ENCODE assay signal across 1 cellular context in genomic region chr1:155135416-155136197, GRCh38.
A peak's percentile ranks its signal among the peaks of the same experiment; 100 is the strongest.
TF ChIP-seq lines count a peak whose summit lies in the region.

TSS of gene SLC50A1 (plus strand) at chr1:155135852. CDS start at chr1:155135912, 60 bp downstream.

TF ChIP-seq in HepG2, 621 proteins besides CTCF, POLR2A, EP300 and RAD21 (continued from another document and continues in another):
- no peak for TF ChIP-seq PRDM4 (CRISPR knock-in tag; IDR thresholded peaks at IDR 0.05; ENCODE audit: borderline replicate concordance)
- no peak; the same call in 1 of the 2 replicates for TF ChIP-seq ZNF788 (CRISPR knock-in tag; IDR thresholded peaks at IDR 0.05; ENCODE audit: borderline replicate concordance)
- no peak for TF ChIP-seq ZNF263 (CRISPR knock-in tag; IDR thresholded peaks at IDR 0.05)
- TF ChIP-seq FOXC1 (CRISPR knock-in tag; IDR thresholded peaks at IDR 0.05; ENCODE audit: borderline replicate concordance): peak; percentile 56; the same call in 1 of the 2 replicates
- peak; percentile 87 for TF ChIP-seq RBM39 (IDR thresholded peaks at IDR 0.05; ENCODE audit: low read depth, low read length, poor library complexity, severe bottlenecking)
- TF ChIP-seq TGIF2 (CRISPR knock-in tag; IDR thresholded peaks at IDR 0.05): no peak
- TF ChIP-seq THRA (CRISPR knock-in tag; IDR thresholded peaks at IDR 0.05; ENCODE audit: borderline replicate concordance): no peak; the same call in none of the 2 replicates
- TF ChIP-seq DMAP1 (CRISPR knock-in tag; IDR thresholded peaks at IDR 0.05): peak; percentile 46; the same call in 1 of the 2 replicates
- peak; percentile 50; the same call in 1 of the 2 replicates for TF ChIP-seq ZNF747 (CRISPR knock-in tag; IDR thresholded peaks at IDR 0.05; ENCODE audit: borderline replicate concordance)
- no peak for TF ChIP-seq ZNF20 (CRISPR knock-in tag; IDR thresholded peaks at IDR 0.05)
- TF ChIP-seq CAMTA2 (CRISPR knock-in tag; IDR thresholded peaks at IDR 0.05; ENCODE audit: borderline replicate concordance): no peak
- TF ChIP-seq JDP2 (CRISPR knock-in tag; IDR thresholded peaks at IDR 0.05; ENCODE audit: borderline replicate concordance): no peak
- no peak for TF ChIP-seq FOXK2 (IDR thresholded peaks at IDR 0.05)
- TF ChIP-seq ZNF574 (CRISPR knock-in tag; IDR thresholded peaks at IDR 0.05): peak; percentile 79
- TF ChIP-seq CCDC6 (CRISPR knock-in tag; IDR thresholded peaks at IDR 0.05): 0 out of 2 replicates have a peak, but pooled peaks have one; percentile 15
- TF ChIP-seq HINFP (CRISPR knock-in tag; IDR thresholded peaks at IDR 0.05; ENCODE audit: low read depth): peak; percentile 77
- no peak for TF ChIP-seq NFE2L2 (IDR thresholded peaks at IDR 0.05; ENCODE audit: low read length)
- TF ChIP-seq ZNF460 (CRISPR knock-in tag; IDR thresholded peaks at IDR 0.05; ENCODE audit: borderline replicate concordance): no peak
- peak; percentile 23; the same call in 1 of the 2 replicates for TF ChIP-seq ZNF431 (CRISPR knock-in tag; IDR thresholded peaks at IDR 0.05; ENCODE audit: borderline replicate concordance, low read depth)
- TF ChIP-seq KDM4B (CRISPR knock-in tag; IDR thresholded peaks at IDR 0.05): no peak; the same call in 1 of the 2 replicates
- TF ChIP-seq CREBL2 (CRISPR knock-in tag; IDR thresholded peaks at IDR 0.05; ENCODE audit: borderline replicate concordance): peak; percentile 83; the same call in 1 of the 2 replicates
- TF ChIP-seq NR3C1 (CRISPR knock-in tag; IDR thresholded peaks at IDR 0.05): no peak
- no peak for TF ChIP-seq ZNF720 (CRISPR knock-in tag; IDR thresholded peaks at IDR 0.05)
- TF ChIP-seq GFI1 (CRISPR knock-in tag; IDR thresholded peaks at IDR 0.05; ENCODE audit: borderline replicate concordance): no peak
- TF ChIP-seq FOXA3 (CRISPR knock-in tag; IDR thresholded peaks at IDR 0.05): peak; percentile 41
- no peak for TF ChIP-seq ZNF10 (CRISPR knock-in tag; IDR thresholded peaks at IDR 0.05; ENCODE audit: borderline replicate concordance, low read depth)
- peak; percentile 35; the same call in 1 of the 2 replicates for TF ChIP-seq RELA (CRISPR knock-in tag; IDR thresholded peaks at IDR 0.05)
- TF ChIP-seq ZBTB49 (CRISPR knock-in tag; IDR thresholded peaks at IDR 0.05; ENCODE audit: borderline replicate concordance): no peak
- TF ChIP-seq FLYWCH1 (CRISPR knock-in tag; IDR thresholded peaks at IDR 0.05): no peak
- TF ChIP-seq SNAPC4 (CRISPR knock-in tag; IDR thresholded peaks at IDR 0.05): no peak
- no peak for TF ChIP-seq HOXA7 (CRISPR knock-in tag; IDR thresholded peaks at IDR 0.05)
- no peak for TF ChIP-seq PRDM10 (CRISPR knock-in tag; IDR thresholded peaks at IDR 0.05; ENCODE audit: low read depth)
- TF ChIP-seq GMEB2 (CRISPR knock-in tag; IDR thresholded peaks at IDR 0.05; ENCODE audit: low read depth): 0 out of 2 replicates have a peak, but pooled peaks have one; percentile 27
- no peak for TF ChIP-seq ATM (IDR thresholded peaks at IDR 0.05; ENCODE audit: borderline replicate concordance)
